In genomic region chr9:124759327-124759726, GRCh38 we compare ENCODE assay signal across 1 cellular context.
TF ChIP-seq lines count a peak whose summit lies in the region.

No MANE protein-coding gene starts in this region.

TF ChIP-seq in GM23338, 12 proteins besides CTCF, POLR2A, EP300 and RAD21 (continued from another document):
- TF ChIP-seq ZNF114 (CRISPR knock-in tag; IDR thresholded peaks at IDR 0.05) (no peak), ZNF462 (CRISPR knock-in tag; IDR thresholded peaks at IDR 0.05) (no peak), STAT1 (IDR thresholded peaks at IDR 0.05; ENCODE audit: unreplicated experiment) (no peak), POLR2AphosphoS5 (IDR thresholded peaks at IDR 0.05; ENCODE audit: low read depth) (no peak), ETS1 (IDR thresholded peaks at IDR 0.05) (no peak), CREB1 (CRISPR knock-in tag; IDR thresholded peaks at IDR 0.05; ENCODE audit: low read depth) (no peak), EZH2phosphoT487 (IDR thresholded peaks at IDR 0.05; ENCODE audit: unreplicated experiment) (no peak), JUNB (IDR thresholded peaks at IDR 0.05; ENCODE audit: unreplicated experiment) (no peak)
- TF ChIP-seq, protein P1, sequence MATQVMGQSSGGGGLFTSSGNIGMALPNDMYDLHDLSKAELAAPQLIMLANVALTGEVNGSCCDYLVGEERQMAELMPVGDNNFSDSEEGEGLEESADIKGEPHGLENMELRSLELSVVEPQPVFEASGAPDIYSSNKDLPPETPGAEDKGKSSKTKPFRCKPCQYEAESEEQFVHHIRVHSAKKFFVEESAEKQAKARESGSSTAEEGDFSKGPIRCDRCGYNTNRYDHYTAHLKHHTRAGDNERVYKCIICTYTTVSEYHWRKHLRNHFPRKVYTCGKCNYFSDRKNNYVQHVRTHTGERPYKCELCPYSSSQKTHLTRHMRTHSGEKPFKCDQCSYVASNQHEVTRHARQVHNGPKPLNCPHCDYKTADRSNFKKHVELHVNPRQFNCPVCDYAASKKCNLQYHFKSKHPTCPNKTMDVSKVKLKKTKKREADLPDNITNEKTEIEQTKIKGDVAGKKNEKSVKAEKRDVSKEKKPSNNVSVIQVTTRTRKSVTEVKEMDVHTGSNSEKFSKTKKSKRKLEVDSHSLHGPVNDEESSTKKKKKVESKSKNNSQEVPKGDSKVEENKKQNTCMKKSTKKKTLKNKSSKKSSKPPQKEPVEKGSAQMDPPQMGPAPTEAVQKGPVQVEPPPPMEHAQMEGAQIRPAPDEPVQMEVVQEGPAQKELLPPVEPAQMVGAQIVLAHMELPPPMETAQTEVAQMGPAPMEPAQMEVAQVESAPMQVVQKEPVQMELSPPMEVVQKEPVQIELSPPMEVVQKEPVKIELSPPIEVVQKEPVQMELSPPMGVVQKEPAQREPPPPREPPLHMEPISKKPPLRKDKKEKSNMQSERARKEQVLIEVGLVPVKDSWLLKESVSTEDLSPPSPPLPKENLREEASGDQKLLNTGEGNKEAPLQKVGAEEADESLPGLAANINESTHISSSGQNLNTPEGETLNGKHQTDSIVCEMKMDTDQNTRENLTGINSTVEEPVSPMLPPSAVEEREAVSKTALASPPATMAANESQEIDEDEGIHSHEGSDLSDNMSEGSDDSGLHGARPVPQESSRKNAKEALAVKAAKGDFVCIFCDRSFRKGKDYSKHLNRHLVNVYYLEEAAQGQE (IDR thresholded peaks at IDR 0.05; ENCODE audit: unreplicated experiment), result no peak
